18 cellular contexts compared by ENCODE assay signal in the genomic region with DNA sequence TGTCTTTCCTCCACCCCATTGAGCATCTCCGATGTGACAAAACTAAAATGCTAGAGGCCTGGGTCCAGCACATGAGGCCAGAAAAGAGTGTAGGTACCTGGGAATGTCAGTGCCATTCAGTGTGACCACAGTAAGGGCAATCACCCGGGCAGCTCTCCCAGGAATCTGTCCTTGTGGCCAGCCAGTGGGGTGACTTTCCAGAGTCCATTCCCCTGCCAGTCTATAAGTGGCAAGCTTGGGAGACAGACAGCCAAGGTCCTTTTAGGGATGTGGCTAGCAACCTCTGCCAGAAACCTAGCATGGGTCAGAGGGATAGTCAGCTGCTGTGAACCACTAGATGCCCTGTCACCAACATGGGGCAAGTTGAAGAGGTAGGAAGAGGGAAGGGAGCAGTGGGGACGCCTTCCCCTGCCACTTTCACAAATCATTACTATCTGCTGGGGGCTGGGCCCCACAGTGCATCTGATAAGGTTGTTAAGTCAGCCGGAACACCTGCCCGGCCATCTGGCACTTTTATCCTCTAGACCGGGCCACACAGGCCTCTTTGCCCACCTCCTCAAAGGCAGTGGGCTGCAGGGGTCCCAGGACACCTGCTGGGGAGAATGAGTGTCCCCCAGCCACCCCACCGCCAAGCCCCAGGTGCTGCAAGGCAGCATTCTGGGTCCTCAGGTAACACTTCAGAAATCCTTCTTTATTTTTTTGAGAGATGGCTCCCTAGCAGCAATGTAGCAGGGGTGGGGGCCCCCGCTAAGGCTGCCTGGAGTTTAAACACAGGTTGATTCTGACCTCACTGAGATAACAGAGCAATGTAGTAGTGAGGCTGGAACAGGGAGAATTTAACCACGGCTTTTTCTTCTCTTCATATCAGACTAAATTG. TPM values are rescaled to one million over a fixed set of nuclear protein-coding genes. Genes with fewer than 3 reads are reported as not detected.
A peak's percentile ranks its signal among the peaks of the same experiment; 100 is the strongest.
DNase-seq lines count a peak whose midpoint lies in the region; ATAC-seq and TF ChIP-seq lines count a peak whose summit lies in the region.
"Had no signal": no experiment of that assay in that cellular context is flagged by ENCODE, and none has a peak within 500 bp of the region (broad histone marks: within the 10 kb centered on the region; RNA-seq: fewer than 3 reads in every experiment).

No MANE protein-coding gene starts in this region.

- intact Hi-C loops in heart right ventricle (cut with DNase I) (no loop called here), psoas muscle (cut with DNase I) (loop anchor here in 1 of 2 donors (5.0 kb wide), 1 partner anchor 41 kb away; no protein-coding TSS in a partner anchor), mammary epithelial cell (cut with micrococcal nuclease) (no loop called here)

- CTCF ChIA-PET in mammary epithelial cell (lab: Charles Lee; ENCODE audit: low non-redundant PET) = interaction anchor here (0.6 kb wide), 1 partner anchor 36 kb away, joined by 3 read pairs; no protein-coding TSS in a partner anchor

- H3K9ac ChIP-seq in mammary epithelial cell (ENCODE audit: insufficient read depth, low read length) = no peak overlapping the region
- H3K9ac ChIP-seq: BLaER1 had no signal

- peak; percentile 16 for DNase-seq in NCI-H2227 (lab: John Stamatoyannopoulos, UW; ENCODE audit: unreplicated experiment)
- DNase-seq in NCI-H2227 treated with DMSO at 0.1 percent for 48 hours (lab: John Stamatoyannopoulos, UW) = no peak
- DNase-seq in NCI-H69 (lab: John Stamatoyannopoulos, UW) = peak; percentile 75
- DNase-seq in heart right ventricle = peak; percentile 51 to 80
- peak; percentile 23 to 70 for DNase-seq in psoas muscle
- DNase-seq in HuH-7.5 (ENCODE audit: low spot score) = no peak
- DNase-seq in mammary epithelial cell = no peak
- DNase-seq: activated naive CD4-positive, alpha-beta T cell treated with anti-CD3 and anti-CD28 coated beads, Interleukin-2, amount 10 ng/mL, durations not matched to agents 7 days and 5 days; Kasumi-1; kidney glomerular epithelial cell; NCI-H1092 treated with DMSO at 0.1 percent for 48 hours; nucleus accumbens; Peyer's patch; right lobe of liver; stimulated activated naive CD8-positive, alpha-beta T cell treated with anti-CD3 and anti-CD28 coated beads, Interleukin-15, Interleukin-2, amounts not matched to agents 100 U/mL and 50 U/mL, for 24 hours; transverse colon had no signal

- H3K4me3 ChIP-seq in heart right ventricle (no peak overlapping the region), psoas muscle (no peak overlapping the region), mammary epithelial cell (replicated peaks in 1 of 3; ENCODE audit: insufficient read depth in 1 of 3, low read depth in 2 of 3, low read length in 3 of 3) (no peak overlapping the region)
- H3K4me3 ChIP-seq: BLaER1, Peyer's patch, right lobe of liver, transverse colon had no signal

- ATAC-seq in heart right ventricle (peak; percentile 85 to 96 (median 90)), psoas muscle (peak; percentile 85 to 98 (median 95)), HG02610 (IDR thresholded peaks at IDR 0.05; ENCODE audit: unreplicated experiment) (no peak)
- ATAC-seq: right lobe of liver; stimulated activated naive CD8-positive, alpha-beta T cell treated with anti-CD3 and anti-CD28 coated beads, Interleukin-15, Interleukin-2, amounts not matched to agents 100 U/mL and 50 U/mL, for 24 hours had no signal

- H3K36me3 ChIP-seq in heart right ventricle = no peaks in the 10 kb centered on the region
- H3K36me3 ChIP-seq in psoas muscle (ENCODE audit: insufficient read depth in 1 of 2, low read depth in 1 of 2) = no peaks in the 10 kb centered on the region
- no peaks in the 10 kb centered on the region for H3K36me3 ChIP-seq in mammary epithelial cell (ENCODE audit: insufficient read depth, low read length)
- H3K36me3 ChIP-seq: BLaER1, Peyer's patch, right lobe of liver, transverse colon had no signal

- 30 to 33% methylated on average over 9 of the region's 9 CpGs for WGBS in heart right ventricle, 2 donors
- WGBS in psoas muscle, 3 donors = 33 to 37% (median 36%) methylated on average over 9 of the region's 9 CpGs
- WGBS in mammary epithelial cell (ENCODE audit: low coverage, missing lambda C conversion rate) = 43% methylated on average over 8 of the region's 9 CpGs

- no peak overlapping the region for H3K4me2 ChIP-seq in mammary epithelial cell (ENCODE audit: insufficient read depth, low read depth, low read length)
- H3K4me2 ChIP-seq: BLaER1 had no signal

- H4K20me1 ChIP-seq in mammary epithelial cell (ENCODE audit: insufficient read depth, low read length) = no peaks in the 10 kb centered on the region
- H4K20me1 ChIP-seq: BLaER1 had no signal

- no peaks in the 10 kb centered on the region for H3K27me3 ChIP-seq in heart right ventricle
- no peaks in the 10 kb centered on the region for H3K27me3 ChIP-seq in psoas muscle (ENCODE audit: insufficient read depth in 3 of 3, low read length in 2 of 3)
- H3K27me3 ChIP-seq in mammary epithelial cell (ENCODE audit: insufficient read depth, low read length) = no peaks in the 10 kb centered on the region
- H3K27me3 ChIP-seq: BLaER1, Peyer's patch, right lobe of liver, transverse colon had no signal

- dilution Hi-C loops in mammary epithelial cell (cut with HindIII; ENCODE audit: low sequenced_read_pairs) = loop anchor here (5.0 to 10.0 kb wide), 2 partner anchors 64 to 123 kb away; no protein-coding TSS in a partner anchor

- H3K4me1 ChIP-seq in heart right ventricle = peaks cover 0 to 26% (median 11%) of the 10 kb centered on the region in 9 donors
- peaks cover 6% of the 10 kb centered on the region for H3K4me1 ChIP-seq in psoas muscle
- no peaks in the 10 kb centered on the region for H3K4me1 ChIP-seq in mammary epithelial cell (ENCODE audit: insufficient read depth, low read length)
- H3K4me1 ChIP-seq: BLaER1, Peyer's patch, right lobe of liver, transverse colon had no signal

- H3K79me2 ChIP-seq in mammary epithelial cell (ENCODE audit: insufficient read depth, low read length) = no peaks in the 10 kb centered on the region

- H3K27ac ChIP-seq in heart right ventricle = peak overlapping the region; percentile 53 to 91 (median 82)
- H3K27ac ChIP-seq in psoas muscle = peak overlapping the region; percentile 41
- no peak overlapping the region for H3K27ac ChIP-seq in mammary epithelial cell (ENCODE audit: insufficient read depth, low read depth, low read length)
- H3K27ac ChIP-seq: BLaER1, Peyer's patch, right lobe of liver, transverse colon had no signal

- in situ Hi-C loops in mammary epithelial cell (cut with MboI; ENCODE audit: low sequenced_read_pairs in 2 of 2) = no loop called here

- H3K9me3 ChIP-seq in heart right ventricle (no peaks in the 10 kb centered on the region), psoas muscle (no peaks in the 10 kb centered on the region), mammary epithelial cell (replicated peaks; ENCODE audit: insufficient read depth, low read length) (no peaks in the 10 kb centered on the region)
- H3K9me3 ChIP-seq: BLaER1, Peyer's patch, right lobe of liver, transverse colon had no signal

- TF ChIP-seq CTCF in heart right ventricle (IDR thresholded peaks at IDR 0.05) (no peak), psoas muscle (IDR thresholded peaks at IDR 0.05) (no peak), mammary epithelial cell (conservative IDR thresholded peaks at IDR 0.05 in 1 of 2, IDR thresholded peaks at IDR 0.05 in 1 of 2; ENCODE audit: extremely low read depth in 1 of 2, insufficient read depth in 1 of 2, low read depth in 1 of 2, low read length in 2 of 2) (no peak)

- BruUV-seq in mammary epithelial cell (replicated peaks; lab: Mats Ljungman, UMichigan) = no TSS peak

- no peak overlapping the region for H2AFZ ChIP-seq in mammary epithelial cell (ENCODE audit: low read depth, low read length)

RNA-seq across cellular contexts. Expression of a gene that starts 24.9 kb away (rescaled TPM):
- total RNA-seq in heart right ventricle = 10 to 100 TPM in 1 of 10 donors, 1 to 10 TPM in 9; 6.5 to 10.5 (median 8.7) TPM
- polyA plus RNA-seq in heart right ventricle = 1 to 10 TPM; 2.9 to 3.4 TPM
- 10 to 100 TPM in 1 of 4 donors, 1 to 10 TPM in 3; 6.9 to 13.3 (median 8.1) TPM for total RNA-seq in psoas muscle
- polyA plus RNA-seq in psoas muscle = 1 to 10 TPM; 3.9 to 7.0 (median 5.6) TPM
- total RNA-seq in mammary epithelial cell = 1 to 10 TPM; 2.4 to 3.0 TPM
- 2.3 TPM for polyA plus RNA-seq in mammary epithelial cell
- polyA minus RNA-seq in mammary epithelial cell = 3.6 TPM

RNA-seq across cellular contexts. Expression of a gene that starts 49.7 kb away (rescaled TPM):
- total RNA-seq in heart right ventricle (1 to 10 TPM; 4.0 to 9.5 (median 5.6) TPM), psoas muscle (10 to 100 TPM; 10.1 to 46.6 (median 27.8) TPM), mammary epithelial cell (10 to 100 TPM; 31.8 to 42.7 TPM)
- polyA plus RNA-seq in heart right ventricle (10 to 100 TPM in 1 of 2 donors, 1 to 10 TPM in 1; 3.4 to 13.2 TPM), psoas muscle (10 to 100 TPM; 25.6 to 35.2 (median 32.2) TPM), mammary epithelial cell (29.2 TPM)
- polyA minus RNA-seq in mammary epithelial cell = 80.7 TPM

Comparison
In these comparisons a context has a peak if more than half of its experiments do, and no peak if none do; other contexts are left out.
1. DNase-seq: peak in NCI-H2227 (single experiment), NCI-H69 (single experiment), heart right ventricle (2 of 2) and psoas muscle (2 of 2); none in NCI-H2227 treated with DMSO at 0.1 percent for 48 hours (single experiment), HuH-7.5 (single experiment) and mammary epithelial cell (single experiment).